ENCODE assay signal across 8 cellular contexts in genomic region chr7:143361552-143362125, GRCh38. TPM values are rescaled to one million over a fixed set of nuclear protein-coding genes. Genes with fewer than 3 reads are reported as not detected.
A peak's percentile ranks its signal among the peaks of the same experiment; 100 is the strongest.
DNase-seq lines count a peak whose midpoint lies in the region; ATAC-seq lines count a peak whose summit lies in the region.

No MANE protein-coding gene starts in this region.

- H3K4me3 ChIP-seq in Jurkat, Clone E6-1 (ENCODE audit: low read length), result peak overlapping the region; percentile 41; the same call in 1 of the 2 replicates
- peak overlapping the region; percentile 7 to 77 for H3K4me3 ChIP-seq in muscle layer of duodenum (ENCODE audit: low read depth in 1 of 2, low read length in 2 of 2)

- H3K36me3 ChIP-seq in muscle layer of duodenum (ENCODE audit: control insufficient read depth in 1 of 2, insufficient read depth in 2 of 2, low read length in 2 of 2), result no peaks in the 10 kb centered on the region

- peak; percentile 45 for DNase-seq in AG20443 (ENCODE audit: low spot score)
- DNase-seq in Jurkat, Clone E6-1 (ENCODE audit: low read depth, low spot score), result no peak
- DNase-seq in caudate nucleus (lab: John Stamatoyannopoulos, UW), result peak in 16 of 61 donors; percentile 21 to 79 (median 46)
- DNase-seq in KG1 (lab: John Stamatoyannopoulos, UW), result no peak
- no peak for DNase-seq in NCI-H1092 (lab: John Stamatoyannopoulos, UW)
- DNase-seq in medulla oblongata (ENCODE audit: extremely low spot score), result no peak

- H3K27me3 ChIP-seq in muscle layer of duodenum (ENCODE audit: low read depth, low read length), result peaks cover 15% of the 10 kb centered on the region

- peaks cover 0 to 12% of the 10 kb centered on the region in 2 donors for H3K4me1 ChIP-seq in muscle layer of duodenum (ENCODE audit: control insufficient read depth in 1 of 2, insufficient read depth in 2 of 2, low read length in 2 of 2)

- no peak for ATAC-seq in HG03196 (IDR thresholded peaks at IDR 0.05; ENCODE audit: unreplicated experiment)

- H3K9me3 ChIP-seq in muscle layer of duodenum (ENCODE audit: control insufficient read depth in 1 of 2, low read length in 2 of 2), result no peaks in the 10 kb centered on the region

- H3K27ac ChIP-seq in caudate nucleus (ENCODE audit: low read depth, low read length) (peak overlapping the region; percentile 92), muscle layer of duodenum (ENCODE audit: low read length) (no peak overlapping the region)

RNA-seq across cellular contexts. Expression of gene FAM131B, which starts 0.9 kb away (rescaled TPM):
- 1.6 TPM for polyA plus RNA-seq in Jurkat, Clone E6-1 (2012; ENCODE audit: insufficient read depth, insufficient read length)

RNA-seq across cellular contexts. Expression of gene ZYX, which starts 19.5 kb away (rescaled TPM):
- polyA plus RNA-seq in Jurkat, Clone E6-1 (2012; ENCODE audit: insufficient read depth, insufficient read length), result 56.8 TPM

RNA-seq across cellular contexts. Expression of gene CLCN1, which starts 45.7 kb away (rescaled TPM):
- polyA plus RNA-seq in Jurkat, Clone E6-1 (2012; ENCODE audit: insufficient read depth, insufficient read length), result not detected

RNA-seq across cellular contexts. Expression of gene EPHA1, which starts 47.0 kb away (rescaled TPM):
- polyA plus RNA-seq in Jurkat, Clone E6-1 (2012; ENCODE audit: insufficient read depth, insufficient read length), result 0.98 TPM
